Comparison of ENCODE assay signal across 8 cellular contexts in genomic region chr14:35826952-35827416, GRCh38. TPM values are rescaled to one million over a fixed set of nuclear protein-coding genes. Genes with fewer than 3 reads are reported as not detected.
DNase-seq lines count a peak whose midpoint lies in the region; ATAC-seq, FAIRE-seq and TF ChIP-seq lines count a peak whose summit lies in the region.

No MANE protein-coding gene starts in this region.

- H3K27me3 ChIP-seq in BJ (ENCODE audit: control insufficient read depth, insufficient read depth, low read length): no peaks in the 10 kb centered on the region

- no peak for ATAC-seq in natural killer cell treated with Interleukin-12 subunit alpha and Interleukin-12 subunit beta and Interleukin-15 and Interleukin-18, amount 100 ng/mL, for 72 hours
- ATAC-seq in HG03045 (IDR thresholded peaks at IDR 0.05; ENCODE audit: unreplicated experiment): no peak
- ATAC-seq in HG02678 (IDR thresholded peaks at IDR 0.05; ENCODE audit: unreplicated experiment): no peak

- POLR2A ChIA-PET in BJ (lab: Charles Lee): interaction anchor here (0.7 kb wide), 1 partner anchor 172 kb away, joined by 4 read pairs; no protein-coding TSS in a partner anchor

- no peaks in the 10 kb centered on the region for H3K36me3 Mint-ChIP-seq in natural killer cell treated with Interleukin-12 subunit alpha and Interleukin-12 subunit beta and Interleukin-15 and Interleukin-18, amount 100 ng/mL, for 72 hours

- peaks cover 16% of the 10 kb centered on the region in 2 donors for H3K4me1 Mint-ChIP-seq in natural killer cell treated with Interleukin-12 subunit alpha and Interleukin-12 subunit beta and Interleukin-15 and Interleukin-18, amount 100 ng/mL, for 72 hours (ENCODE audit: low read depth in 2 of 2)

- CTCF ChIA-PET in BJ (lab: Yijun Ruan, JAX): interaction anchor here (1.7 to 1.8 kb wide), 3 partner anchors 9 to 12 kb away, joined by 4 to 9 read pairs (median 7); no protein-coding TSS in a partner anchor

- H3K36me3 ChIP-seq in BJ (ENCODE audit: control insufficient read depth, insufficient read depth, low read length): no peaks in the 10 kb centered on the region

- no peak for DNase-seq in BJ (ENCODE audit: low read depth)
- no peak for DNase-seq in Jurkat, Clone E6-1 (ENCODE audit: low read depth, low spot score)
- DNase-seq in coronary artery (ENCODE audit: low spot score): no peak
- no peak for DNase-seq in natural killer cell treated with Interleukin-12 subunit alpha and Interleukin-12 subunit beta and Interleukin-15 and Interleukin-18, amount 100 ng/mL, for 72 hours (ENCODE audit: low spot score)
- DNase-seq in stimulated activated CD4-positive, alpha-beta T cell treated with anti-CD3 and anti-CD28 coated beads, Interleukin-4, amount 100 ng/mL, for 24 hours: no peak
- no peak for DNase-seq in GM19239 (ENCODE audit: insufficient read length, low spot score)

- H3K4me3 ChIP-seq in BJ (ENCODE audit: low read depth, low read length) (peak overlapping the region; percentile 94), coronary artery (peak overlapping the region; percentile 80)
- H3K4me3 ChIP-seq in Jurkat, Clone E6-1 (ENCODE audit: low read length): peak overlapping the region; percentile 96

- H3K27me3 Mint-ChIP-seq in natural killer cell treated with Interleukin-12 subunit alpha and Interleukin-12 subunit beta and Interleukin-15 and Interleukin-18, amount 100 ng/mL, for 72 hours: no peaks in the 10 kb centered on the region

- no peak for FAIRE-seq in GM19239 (lab: Jason Lieb, UNC)

- H3K4me3 Mint-ChIP-seq in natural killer cell treated with Interleukin-12 subunit alpha and Interleukin-12 subunit beta and Interleukin-15 and Interleukin-18, amount 100 ng/mL, for 72 hours: peak overlapping the region; percentile 87

- peak overlapping the region; percentile 96 to 98 for H3K27ac ChIP-seq in coronary artery

- TF ChIP-seq CTCF in BJ (IDR thresholded peaks at IDR 0.05; ENCODE audit: insufficient read depth, low read depth, low read length) (no peak), coronary artery (IDR thresholded peaks at IDR 0.05) (no peak)

- peak overlapping the region; percentile 61 to 75 for H3K27ac Mint-ChIP-seq in natural killer cell treated with Interleukin-12 subunit alpha and Interleukin-12 subunit beta and Interleukin-15 and Interleukin-18, amount 100 ng/mL, for 72 hours

- H3K9me3 Mint-ChIP-seq in natural killer cell treated with Interleukin-12 subunit alpha and Interleukin-12 subunit beta and Interleukin-15 and Interleukin-18, amount 100 ng/mL, for 72 hours: no peaks in the 10 kb centered on the region

RNA-seq across cellular contexts. Expression of gene BRMS1L, which starts 0.8 kb away (rescaled TPM):
- 2.5 and 6.4 TPM in 2 replicates for polyA plus RNA-seq in BJ (2011; rRNA removed)
- polyA minus RNA-seq in BJ (2011; rRNA and poly(A)+ RNA removed): 0.98 and 1.6 TPM in 2 replicates
- polyA plus RNA-seq in Jurkat, Clone E6-1 (2012; ENCODE audit: insufficient read depth, insufficient read length): 6.7 TPM
- 1 to 10 TPM; 4.8 to 6.8 TPM for total RNA-seq in natural killer cell treated with Interleukin-12 subunit alpha and Interleukin-12 subunit beta and Interleukin-15 and Interleukin-18, amount 100 ng/mL, for 72 hours

RNA-seq across cellular contexts. Expression of gene RALGAPA1, which starts 17.9 kb away (rescaled TPM):
- 4.7 and 8.5 TPM in 2 replicates for polyA plus RNA-seq in BJ (2011; rRNA removed)
- polyA minus RNA-seq in BJ (2011; rRNA and poly(A)+ RNA removed): 14.9 and 17.7 TPM in 2 replicates
- 13.9 TPM for polyA plus RNA-seq in Jurkat, Clone E6-1 (2012; ENCODE audit: insufficient read depth, insufficient read length)
- total RNA-seq in natural killer cell treated with Interleukin-12 subunit alpha and Interleukin-12 subunit beta and Interleukin-15 and Interleukin-18, amount 100 ng/mL, for 72 hours: 10 to 100 TPM; 38.9 to 60.2 TPM
